Comparison of ENCODE assay signal across 7 cellular contexts in the genomic region with DNA sequence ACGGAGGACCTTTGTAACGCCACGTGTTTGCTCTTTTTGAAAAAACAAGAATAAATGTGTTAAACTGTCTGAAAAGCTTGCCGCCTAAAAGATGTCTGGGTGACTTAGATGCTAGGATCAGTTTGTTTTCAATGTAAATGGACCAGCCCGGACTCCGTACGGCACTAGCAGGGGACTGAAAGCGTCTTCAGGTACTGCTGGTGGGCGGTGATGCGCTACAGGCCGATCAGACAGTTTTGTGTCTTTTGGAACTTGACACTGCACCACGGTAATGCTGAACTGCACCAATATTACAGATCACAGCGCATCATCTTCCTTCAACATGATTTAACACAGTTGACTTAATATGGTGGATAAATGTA. TPM values are rescaled to one million over a fixed set of nuclear protein-coding genes. Genes with fewer than 3 reads are reported as not detected.
DNase-seq lines count a peak whose midpoint lies in the region; ATAC-seq and TF ChIP-seq lines count a peak whose summit lies in the region.

No MANE protein-coding gene starts in this region.

- no peaks in the 10 kb centered on the region for H3K27me3 Mint-ChIP-seq in naive thymus-derived CD8-positive, alpha-beta T cell

- peaks cover 0 to 8% (median 0%) of the 10 kb centered on the region in 3 donors for H3K36me3 Mint-ChIP-seq in naive thymus-derived CD8-positive, alpha-beta T cell

- peak; percentile 30 for DNase-seq in Jurkat, Clone E6-1 (ENCODE audit: low read depth, low spot score)
- DNase-seq in activated CD4-positive, alpha-beta T cell treated with anti-CD3 and anti-CD28 coated beads, Interleukin-2, amount 50 U/mL, for 1 hour, result peak; percentile 16
- DNase-seq in naive thymus-derived CD8-positive, alpha-beta T cell, result peak; percentile 13 to 74 (median 43)
- DNase-seq in upper lobe of left lung, result no peak

- peak overlapping the region; percentile 87 to 95 (median 94) for H3K27ac Mint-ChIP-seq in naive thymus-derived CD8-positive, alpha-beta T cell

- H3K36me3 ChIP-seq in esophagus (ENCODE audit: control insufficient read depth in 2 of 2, insufficient read depth in 2 of 2, low read length in 1 of 2) (no peaks in the 10 kb centered on the region), upper lobe of left lung (peaks cover 0 to 8% (median 2%) of the 10 kb centered on the region in 4 donors)

- no peaks in the 10 kb centered on the region for H3K9me3 Mint-ChIP-seq in naive thymus-derived CD8-positive, alpha-beta T cell

- 6 to 9% methylated on average over 13 of the region's 13 CpGs for WGBS in esophagus, 2 donors
- 7 to 9% methylated on average over 13 of the region's 13 CpGs for WGBS in upper lobe of left lung, 2 donors

- no peak for TF ChIP-seq POLR2A in upper lobe of left lung (IDR thresholded peaks at IDR 0.05)

- H3K27ac ChIP-seq in esophagus (ENCODE audit: low read depth in 2 of 2, low read length in 1 of 2) (peak overlapping the region; percentile 96 to 98), upper lobe of left lung (peak overlapping the region; percentile 86 to 97 (median 92))

- TF ChIP-seq EP300 in upper lobe of left lung (IDR thresholded peaks at IDR 0.05), result no peak

- ATAC-seq in GM19035 (IDR thresholded peaks at IDR 0.05; ENCODE audit: unreplicated experiment) (peak; percentile 9), upper lobe of left lung (ENCODE audit: low FRiP score in 2 of 2) (no peak), HG02610 (IDR thresholded peaks at IDR 0.05; ENCODE audit: unreplicated experiment) (no peak)
- ATAC-seq in naive thymus-derived CD8-positive, alpha-beta T cell, result peak in 1 of 2 donors; percentile 3

- no peaks in the 10 kb centered on the region for H3K9me3 ChIP-seq in esophagus (ENCODE audit: control insufficient read depth in 2 of 2, insufficient read depth in 1 of 2, low read depth in 1 of 2, low read length in 1 of 2)
- no peaks in the 10 kb centered on the region for H3K9me3 ChIP-seq in upper lobe of left lung

- H3K4me3 ChIP-seq in Jurkat, Clone E6-1 (ENCODE audit: low read length), result peak overlapping the region; percentile 72
- H3K4me3 ChIP-seq in esophagus (ENCODE audit: low read depth in 1 of 2, low read length in 2 of 2) (peak overlapping the region; percentile 92 to 94), upper lobe of left lung (peak overlapping the region; percentile 65 to 96 (median 84))

- H3K4me1 ChIP-seq in esophagus (ENCODE audit: control insufficient read depth in 2 of 2, insufficient read depth in 2 of 2, low read length in 1 of 2) (peaks cover 0 to 5% of the 10 kb centered on the region in 2 donors), upper lobe of left lung (peaks cover 12 to 28% (median 20%) of the 10 kb centered on the region in 4 donors)

- peaks cover 7 to 36% (median 26%) of the 10 kb centered on the region in 4 donors for H3K4me1 Mint-ChIP-seq in naive thymus-derived CD8-positive, alpha-beta T cell

- no peak for TF ChIP-seq CTCF in upper lobe of left lung (IDR thresholded peaks at IDR 0.05)

- peak overlapping the region; percentile 87 to 98 (median 94) for H3K4me3 Mint-ChIP-seq in naive thymus-derived CD8-positive, alpha-beta T cell

- POLR2A ChIA-PET in naive thymus-derived CD8-positive, alpha-beta T cell (lab: Charles Lee), result interaction anchor here (0.6 to 2.6 kb wide), 15 partner anchors 10 to 536 kb away, joined by 3 to 40 read pairs (median 5); partner anchors contain the start of genes DNAAF1, HSBP1, HSDL1 and TAF1C

- H3K27me3 ChIP-seq in esophagus (ENCODE audit: control insufficient read depth in 1 of 2, insufficient read depth in 2 of 2, low read length in 2 of 2), result no peaks in the 10 kb centered on the region
- H3K27me3 ChIP-seq in upper lobe of left lung, result no peaks in the 10 kb centered on the region

RNA-seq across cellular contexts. Expression of gene MBTPS1, which starts 0.7 kb away (rescaled TPM):
- 65.6 TPM for polyA plus RNA-seq in Jurkat, Clone E6-1 (2012; ENCODE audit: insufficient read depth, insufficient read length)
- polyA plus RNA-seq in esophagus, result 10 to 100 TPM; 23.1 to 25.6 TPM
- 100 to 1,000 TPM; 141 to 150 TPM for total RNA-seq in naive thymus-derived CD8-positive, alpha-beta T cell
- polyA plus RNA-seq in naive thymus-derived CD8-positive, alpha-beta T cell, result 10 to 100 TPM; 50.9 to 71.4 (median 51.2) TPM
- 100 to 1,000 TPM in 4 of 6 donors, 10 to 100 TPM in 2; 83.6 to 156 (median 105) TPM for total RNA-seq in upper lobe of left lung

RNA-seq across cellular contexts. Expression of gene HSDL1, which starts 27.5 kb away (rescaled TPM):
- polyA plus RNA-seq in Jurkat, Clone E6-1 (2012; ENCODE audit: insufficient read depth, insufficient read length), result 57.0 TPM
- polyA plus RNA-seq in esophagus, result 1 to 10 TPM; 6.3 to 9.7 TPM
- 10 to 100 TPM; 23.6 to 24.8 TPM for total RNA-seq in naive thymus-derived CD8-positive, alpha-beta T cell
- polyA plus RNA-seq in naive thymus-derived CD8-positive, alpha-beta T cell, result 10 to 100 TPM in 2 of 3 donors, 1 to 10 TPM in 1; 8.4 to 14.7 (median 14.2) TPM
- 10 to 100 TPM in 5 of 6 donors, 1 to 10 TPM in 1; 7.2 to 25.7 (median 19.0) TPM for total RNA-seq in upper lobe of left lung

RNA-seq across cellular contexts. Expression of gene DNAAF1, which starts 27.6 kb away (rescaled TPM):
- polyA plus RNA-seq in Jurkat, Clone E6-1 (2012; ENCODE audit: insufficient read depth, insufficient read length), result not detected
- under 1 TPM; 0.20 to 0.39 TPM for polyA plus RNA-seq in esophagus
- under 1 TPM; 0.18 to 0.19 TPM for total RNA-seq in naive thymus-derived CD8-positive, alpha-beta T cell
- under 1 TPM in 2 of 3 donors, not detected in 1; 0.08 to 0.98 TPM for polyA plus RNA-seq in naive thymus-derived CD8-positive, alpha-beta T cell
- 10 to 100 TPM in 5 of 6 donors, under 1 TPM in 1; 0.97 to 58.7 (median 28.5) TPM for total RNA-seq in upper lobe of left lung

Comparison
In these comparisons a context has a peak if more than half of its experiments do, and no peak if none do; other contexts are left out.
1. DNase-seq: peak in Jurkat, Clone E6-1 (single experiment), activated CD4-positive, alpha-beta T cell treated with anti-CD3 and anti-CD28 coated beads, Interleukin-2, amount 50 U/mL, for 1 hour (single experiment) and naive thymus-derived CD8-positive, alpha-beta T cell (10 of 10); none in upper lobe of left lung (0 of 2).
2. Peak in every context shown above with its lines, with median percentiles within 50 percentile points of each other: H3K4me3 ChIP-seq.